In genomic region chr14:45135659-45136314, GRCh38 we compare ENCODE assay signal across 1 cellular context.
TF ChIP-seq lines count a peak whose summit lies in the region.

Gene FANCM, plus strand, starts transcription at chr14:45135930. Its CDS starts 102 bp downstream, at chr14:45136032.

TF ChIP-seq in HepG2, 621 proteins besides CTCF, POLR2A, EP300 and RAD21 (continued from another document):
- no peak for TF ChIP-seq MLXIP (CRISPR knock-in tag; IDR thresholded peaks at IDR 0.05; ENCODE audit: borderline replicate concordance)
- TF ChIP-seq CREB1 (IDR thresholded peaks at IDR 0.05) = peak; percentile 59
- TF ChIP-seq CREB1 (CRISPR knock-in tag; IDR thresholded peaks at IDR 0.05) = peak; percentile 86
- TF ChIP-seq ZKSCAN1 (IDR thresholded peaks at IDR 0.05; ENCODE audit: low read length) = no peak
- no peak for TF ChIP-seq ZNF333 (CRISPR knock-in tag; IDR thresholded peaks at IDR 0.05; ENCODE audit: borderline replicate concordance)
- peak; percentile 78 for TF ChIP-seq POLR2AphosphoS5 (IDR thresholded peaks at IDR 0.05; ENCODE audit: low read depth, low read length)
- TF ChIP-seq MAX (IDR thresholded peaks at IDR 0.05) = peak; percentile 55
- TF ChIP-seq STAT6 (CRISPR knock-in tag; IDR thresholded peaks at IDR 0.05; ENCODE audit: borderline replicate concordance) = no peak
- peak; percentile 64 for TF ChIP-seq IKZF4 (CRISPR knock-in tag; IDR thresholded peaks at IDR 0.05; ENCODE audit: borderline replicate concordance, low read depth, not compliant biosample characterization)
- peak; percentile 90 for TF ChIP-seq ZNF614 (CRISPR knock-in tag; IDR thresholded peaks at IDR 0.05; ENCODE audit: borderline replicate concordance)
- TF ChIP-seq HMGXB3 (CRISPR knock-in tag; IDR thresholded peaks at IDR 0.05; ENCODE audit: borderline replicate concordance) = peak; percentile 43; the same call in 1 of the 2 replicates
- peak; percentile 98 for TF ChIP-seq HBP1 (CRISPR knock-in tag; IDR thresholded peaks at IDR 0.05; ENCODE audit: low read depth)
- peak; percentile 33; the same call in 1 of the 2 replicates for TF ChIP-seq TFAP4 (IDR thresholded peaks at IDR 0.05; ENCODE audit: borderline replicate concordance, low read depth)
